ENCODE assay signal across 18 cellular contexts in the genomic region with DNA sequence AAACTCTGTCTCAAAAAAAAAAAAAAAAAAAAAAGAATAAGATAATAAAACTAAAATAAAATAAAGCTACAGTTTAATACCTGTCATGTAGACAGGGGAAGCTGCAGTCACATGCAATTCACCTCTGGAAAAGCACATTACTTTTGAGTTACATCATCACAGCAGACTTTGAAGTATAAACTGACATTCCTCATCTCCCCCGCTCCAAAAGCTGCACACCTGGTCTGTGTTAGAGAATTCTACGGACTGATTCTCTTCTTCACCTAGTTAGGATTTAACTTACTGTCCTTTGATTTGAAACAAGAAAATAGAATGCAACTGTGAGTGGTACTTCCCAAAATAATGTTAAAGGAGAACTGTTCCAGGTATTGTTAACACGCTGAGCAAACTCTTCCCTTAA. TPM values are rescaled to one million over a fixed set of nuclear protein-coding genes. Genes with fewer than 3 reads are reported as not detected.
A peak's percentile ranks its signal among the peaks of the same experiment; 100 is the strongest.
DNase-seq lines count a peak whose midpoint lies in the region; ATAC-seq and TF ChIP-seq lines count a peak whose summit lies in the region.
"Had no signal": no experiment of that assay in that cellular context is flagged by ENCODE, and none has a peak within 500 bp of the region (broad histone marks: within the 10 kb centered on the region; RNA-seq: fewer than 3 reads in every experiment).

No MANE protein-coding gene starts in this region.

- intact Hi-C loops in Caco-2 (cut with micrococcal nuclease; ENCODE audit: unreplicated experiment) = no loop called here

- no peak overlapping the region for H2AK5ac ChIP-seq in trophoblast cell (ENCODE audit: low read length)

- CTCF ChIA-PET in Caco-2 (lab: Charles Lee) = interaction anchor here (0.7 kb wide), 1 partner anchor 249 kb away, joined by 3 read pairs; no protein-coding TSS in a partner anchor

- peaks cover 11% of the 10 kb centered on the region; the same call in 1 of the 2 replicates for H3K4me1 ChIP-seq in Caco-2
- no peaks in the 10 kb centered on the region for H3K4me1 ChIP-seq in trophoblast cell (ENCODE audit: control insufficient read depth in 1 of 2, insufficient read depth in 2 of 2, low read length in 2 of 2)
- H3K4me1 ChIP-seq in Karpas-422 (ENCODE audit: low read length) = no peaks in the 10 kb centered on the region

- peak overlapping the region; percentile 15 for H3K4me3 Mint-ChIP-seq in Caco-2 (ENCODE audit: unreplicated experiment)
- H3K4me3 Mint-ChIP-seq: CD4-positive, CD25-positive, alpha-beta regulatory T cell had no signal

- H4K91ac ChIP-seq in trophoblast cell (ENCODE audit: low read depth, low read length) = no peak overlapping the region

- H3K27me3 Mint-ChIP-seq in Caco-2 (ENCODE audit: insufficient read depth, unreplicated experiment) = no peaks in the 10 kb centered on the region
- H3K27me3 Mint-ChIP-seq: CD4-positive, CD25-positive, alpha-beta regulatory T cell had no signal

- H3K27ac Mint-ChIP-seq in Caco-2 (ENCODE audit: unreplicated experiment) = peak overlapping the region; percentile 82

- H3K79me2 ChIP-seq in trophoblast cell (ENCODE audit: control insufficient read depth, insufficient read depth, low read length, poor library complexity) (peaks cover 1% of the 10 kb centered on the region), Karpas-422 (ENCODE audit: low read length) (peaks cover 89% of the 10 kb centered on the region)

- no peak overlapping the region for H3K4ac ChIP-seq in trophoblast cell (ENCODE audit: low read depth, low read length)

- H3K4me1 Mint-ChIP-seq in Caco-2 (ENCODE audit: low read depth, unreplicated experiment) = peaks cover 14% of the 10 kb centered on the region

- H3K79me1 ChIP-seq in trophoblast cell (ENCODE audit: low read length) = no peaks in the 10 kb centered on the region

- no peaks in the 10 kb centered on the region for H3K27me3 ChIP-seq in Caco-2 (replicated peaks; ENCODE audit: control insufficient read depth, insufficient read depth, low read length)
- H3K27me3 ChIP-seq in trophoblast cell (ENCODE audit: insufficient read depth, low read length) = no peaks in the 10 kb centered on the region
- H3K27me3 ChIP-seq in Karpas-422 (ENCODE audit: low read length) = no peaks in the 10 kb centered on the region

- peaks cover 11% of the 10 kb centered on the region; the same call in 1 of the 2 replicates for H4K20me1 ChIP-seq in Karpas-422 (ENCODE audit: insufficient read depth, low read depth, low read length)

- no peak overlapping the region for H4K8ac ChIP-seq in trophoblast cell (ENCODE audit: low read depth, low read length)

- H2AFZ ChIP-seq in trophoblast cell (ENCODE audit: insufficient read depth, low read length, poor library complexity) (no peak overlapping the region), Karpas-422 (ENCODE audit: low read length) (no peak overlapping the region)

- H2BK120ac ChIP-seq in trophoblast cell (ENCODE audit: insufficient read depth, low read length, poor library complexity) = no peak overlapping the region

- no peak overlapping the region for H3K4me2 ChIP-seq in trophoblast cell (ENCODE audit: low read length)
- no peak overlapping the region for H3K4me2 ChIP-seq in Karpas-422 (ENCODE audit: low read depth, low read length, poor library complexity, severe bottlenecking)

- H3K9me3 ChIP-seq in Caco-2 = no peaks in the 10 kb centered on the region; the same call in 1 of the 2 replicates
- no peaks in the 10 kb centered on the region for H3K9me3 ChIP-seq in trophoblast cell (ENCODE audit: insufficient read depth, low read depth, low read length)
- no peaks in the 10 kb centered on the region for H3K9me3 ChIP-seq in Karpas-422 (ENCODE audit: low read length)

- H3K18ac ChIP-seq in trophoblast cell (ENCODE audit: low read length) = no peak overlapping the region

- POLR2A ChIA-PET in Caco-2 (lab: Charles Lee) = interaction anchor here (0.6 to 0.9 kb wide), 2 partner anchors 15 to 99 kb away, joined by 3 to 4 read pairs; no protein-coding TSS in a partner anchor

- H3K9me3 Mint-ChIP-seq in Caco-2 (ENCODE audit: unreplicated experiment) = no peaks in the 10 kb centered on the region

- H3K36me3 ChIP-seq in Caco-2 (ENCODE audit: control insufficient read depth, insufficient read depth, low read length) (no peaks in the 10 kb centered on the region), trophoblast cell (ENCODE audit: control insufficient read depth in 1 of 2, insufficient read depth in 2 of 2, low read length in 2 of 2) (no peaks in the 10 kb centered on the region), Karpas-422 (ENCODE audit: insufficient read depth, low read length) (no peaks in the 10 kb centered on the region)

- H3K9me2 ChIP-seq in Karpas-422 (replicated peaks; ENCODE audit: insufficient read depth, low read length) = no peaks in the 10 kb centered on the region

- ATAC-seq in GM19397 (IDR thresholded peaks at IDR 0.05; ENCODE audit: unreplicated experiment) = no peak
- ATAC-seq: Panc1 had no signal

- no peak overlapping the region for H3K14ac ChIP-seq in trophoblast cell (ENCODE audit: low read length)

- WGBS in trophoblast cell (ENCODE audit: extremely low coverage, insufficient coverage, insufficient read length) = no CpG with 5 or more reads among the region's 3 CpGs

- no TSS peak for BruUV-seq in Caco-2 (replicated peaks; lab: Mats Ljungman, UMichigan)

- peak overlapping the region; percentile 41 for H3K27ac ChIP-seq in trophoblast cell (ENCODE audit: low read depth, low read length)
- no peak overlapping the region for H3K27ac ChIP-seq in Karpas-422 (ENCODE audit: low read length)

- peak in 1 of 2 experiments; percentile 35 for DNase-seq in Caco-2
- peak; percentile 18 for DNase-seq in SW480 (ENCODE audit: low spot score)
- peak; percentile 13 for DNase-seq in kidney glomerular epithelial cell (lab: John Stamatoyannopoulos, UW)
- peak in 1 of 2 donors; percentile 67 for DNase-seq in trophoblast cell
- no peak for DNase-seq in Karpas-422
- no peak for DNase-seq in HuH-7.5 (ENCODE audit: low spot score)
- DNase-seq in DMS153 (lab: John Stamatoyannopoulos, UW) = no peak
- DNase-seq: ACHN; CD4-positive, CD25-positive, alpha-beta regulatory T cell; DMS 273 treated with DMSO at 0.1 percent for 48 hours; EL; NCI-H1436; NCI-H2081 treated with DMSO at 0.1 percent for 48 hours; NCI-H446 treated with DMSO at 0.1 percent for 48 hours; NCI-H82; SHP77 had no signal

- H3K4me3 ChIP-seq in Caco-2 (ENCODE audit: low read depth, low read length) = no peak overlapping the region
- H3K4me3 ChIP-seq in trophoblast cell (ENCODE audit: low read depth, low read length) = no peak overlapping the region
- H3K4me3 ChIP-seq in Karpas-422 (ENCODE audit: low read length) = no peak overlapping the region

- no peak overlapping the region for H3K23ac ChIP-seq in trophoblast cell (ENCODE audit: low read length)

- no peak for TF ChIP-seq CTCF in Caco-2 (IDR thresholded peaks at IDR 0.05; ENCODE audit: insufficient read depth in 1 of 2, low read depth in 1 of 2, low read length in 1 of 2, severe bottlenecking in 1 of 2, unreplicated experiment in 1 of 2)

- no peak overlapping the region for H2BK12ac ChIP-seq in trophoblast cell (ENCODE audit: low read length)

- no peak overlapping the region for H4K12ac ChIP-seq in trophoblast cell (ENCODE audit: low read depth, low read length)

- H3K36me3 Mint-ChIP-seq in Caco-2 (ENCODE audit: insufficient read depth, unreplicated experiment) = peaks cover 7% of the 10 kb centered on the region

- no peak overlapping the region for H3K9ac ChIP-seq in trophoblast cell (ENCODE audit: low read length)
- H3K9ac ChIP-seq in Karpas-422 (ENCODE audit: low read length) = no peak overlapping the region

- no peak overlapping the region for H2BK5ac ChIP-seq in trophoblast cell (ENCODE audit: low read depth, low read length, poor library complexity)

RNA-seq across cellular contexts. Expression of a gene that starts 25.1 kb away (rescaled TPM):
- 63.4 and 65.6 TPM in 2 replicates for total RNA-seq in Caco-2 (2022)
- 56.6 and 57.3 TPM in 2 replicates for polyA plus RNA-seq in trophoblast cell (2013)
- 5.4 and 11.9 TPM in 2 replicates for total RNA-seq in Karpas-422 (2014; rRNA removed; shearing (Covaris generic); ENCODE audit: low replicate concordance)

Comparison
In these comparisons a context has a peak if more than half of its experiments do, and no peak if none do; other contexts are left out.
1. DNase-seq: peak in SW480 (single experiment) and kidney glomerular epithelial cell (single experiment); none in Karpas-422 (single experiment), HuH-7.5 (single experiment) and DMS153 (single experiment).